Comparison of ENCODE assay signal across 6 cellular contexts in the genomic region with DNA sequence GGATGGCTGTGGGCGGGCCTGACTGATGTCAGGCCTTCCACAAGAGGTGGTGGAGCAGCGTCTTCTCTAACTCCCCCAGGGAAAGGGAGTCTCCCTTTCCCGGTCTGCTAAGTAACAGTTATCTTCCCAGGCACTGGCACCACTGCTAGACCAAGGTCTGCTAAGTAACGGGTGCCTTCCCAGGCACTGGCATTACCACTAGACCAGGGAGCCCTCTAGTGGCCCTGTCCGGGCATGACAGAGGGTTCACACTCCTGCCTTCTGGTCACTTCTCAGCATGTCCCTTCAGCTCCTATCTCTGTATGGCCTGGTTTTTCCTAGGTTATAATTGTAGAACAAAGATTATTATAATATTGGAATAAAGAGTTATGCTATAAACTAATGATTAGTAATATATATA. TPM values are rescaled to one million over a fixed set of nuclear protein-coding genes. Genes with fewer than 3 reads are reported as not detected.
DNase-seq lines count a peak whose midpoint lies in the region; ATAC-seq and TF ChIP-seq lines count a peak whose summit lies in the region.
"Not testable (repeated sequence)": the region's sequence is repeated elsewhere in the genome, so short reads cannot be mapped to it uniquely, and the experiment has no call there.

No MANE protein-coding gene starts in this region.

- POLR2A ChIA-PET in AG04450 (lab: Yijun Ruan, JAX): not testable (repeated sequence)

- peaks cover 45% of the 10 kb centered on the region in 2 donors for H3K4me1 Mint-ChIP-seq in effector memory CD8-positive, alpha-beta T cell (ENCODE audit: low read depth in 2 of 2)

- not testable (repeated sequence) for H3K27ac ChIP-seq in AG04450 (ENCODE audit: low read depth, low read length); parathyroid adenoma

- not testable (repeated sequence) for H2AFZ ChIP-seq in parathyroid adenoma

- not testable (repeated sequence) for H3K36me3 ChIP-seq in parathyroid adenoma (ENCODE audit: control insufficient read depth, insufficient read depth, low read length)

- TF ChIP-seq CTCF in AG04450 (IDR thresholded peaks at IDR 0.05; ENCODE audit: low read depth, low read length) (peak; percentile 59), parathyroid adenoma (IDR thresholded peaks at IDR 0.05) (peak; percentile 35)

- not testable (repeated sequence) for H3K9me3 Mint-ChIP-seq in effector memory CD8-positive, alpha-beta T cell

- DNase-seq in AG04450 (ENCODE audit: low read depth, low spot score): not testable (repeated sequence)
- peak; percentile 11 for DNase-seq in NCI-H2107 (lab: John Stamatoyannopoulos, UW)
- DNase-seq in activated CD4-positive, alpha-beta T cell treated with anti-CD3 and anti-CD28 coated beads, Interleukin-2, amount 50 U/mL, for 1 hour: peak; percentile 85
- DNase-seq in effector memory CD8-positive, alpha-beta T cell: peak; percentile 76 to 81 (median 77)

- H3K79me2 ChIP-seq in parathyroid adenoma: not testable (repeated sequence)

- peak overlapping the region; percentile 92 to 93 for H3K27ac Mint-ChIP-seq in effector memory CD8-positive, alpha-beta T cell

- H3K9me3 ChIP-seq in AG04450 (ENCODE audit: control insufficient read depth, insufficient read depth, low read length); parathyroid adenoma (ENCODE audit: control insufficient read depth, low read length): not testable (repeated sequence)

- H3K27me3 Mint-ChIP-seq in effector memory CD8-positive, alpha-beta T cell: not testable (repeated sequence)

- peak overlapping the region; percentile 83 to 86 for H3K4me3 Mint-ChIP-seq in effector memory CD8-positive, alpha-beta T cell

- H3K9ac ChIP-seq in parathyroid adenoma: not testable (repeated sequence)

- H3K4me3 ChIP-seq in AG04450 (ENCODE audit: low read depth, low read length); parathyroid adenoma (ENCODE audit: low read depth, low read length): not testable (repeated sequence)

- not testable (repeated sequence) for H3K27me3 ChIP-seq in AG04450 (ENCODE audit: control insufficient read depth, insufficient read depth, low read length); parathyroid adenoma (ENCODE audit: control insufficient read depth, insufficient read depth, low read length)

- ATAC-seq in GM21423 (IDR thresholded peaks at IDR 0.05; ENCODE audit: unreplicated experiment): peak; percentile 2
- peak; percentile 4 for ATAC-seq in effector memory CD8-positive, alpha-beta T cell (replicated peaks)

- CTCF ChIA-PET in AG04450 (lab: Charles Lee): interaction anchor here (0.6 to 4.5 kb wide), 17 partner anchors 10 to 300 kb away, joined by 3 to 65 read pairs (median 5); no protein-coding TSS in a partner anchor

- H3K4me2 ChIP-seq in parathyroid adenoma (ENCODE audit: low read length): not testable (repeated sequence)

- H3K4me1 ChIP-seq in parathyroid adenoma: not testable (repeated sequence)

- peaks cover 46% of the 10 kb centered on the region for H3K36me3 Mint-ChIP-seq in effector memory CD8-positive, alpha-beta T cell (ENCODE audit: insufficient read depth)

RNA-seq across cellular contexts. Expression of gene PVRIG, which starts 1.8 kb away (rescaled TPM):
- polyA plus RNA-seq in AG04450 (2011; rRNA removed): 0.42 TPM in 1 of 2 replicates, not detected in the other
- polyA minus RNA-seq in AG04450 (2011; rRNA and poly(A)+ RNA removed): 1.3 TPM in 1 of 2 replicates, not detected in the other

RNA-seq across cellular contexts. Expression of gene STAG3, which starts 40.2 kb away (rescaled TPM):
- 0.15 and 0.22 TPM in 2 replicates for polyA plus RNA-seq in AG04450 (2011; rRNA removed)
- 0.09 and 0.48 TPM in 2 replicates for polyA minus RNA-seq in AG04450 (2011; rRNA and poly(A)+ RNA removed)

RNA-seq across cellular contexts. Expression of gene GPC2, which starts 40.8 kb away (rescaled TPM):
- 2.6 TPM in 2 replicates for polyA plus RNA-seq in AG04450 (2011; rRNA removed)
- 4.3 and 4.6 TPM in 2 replicates for polyA minus RNA-seq in AG04450 (2011; rRNA and poly(A)+ RNA removed)

RNA-seq across cellular contexts. Expression of gene GAL3ST4, which starts 49.5 kb away (rescaled TPM):
- 14.4 and 16.0 TPM in 2 replicates for polyA plus RNA-seq in AG04450 (2011; rRNA removed)
- 7.6 and 9.0 TPM in 2 replicates for polyA minus RNA-seq in AG04450 (2011; rRNA and poly(A)+ RNA removed)

RNA-seq across cellular contexts. Expression of gene TRAPPC14, which starts 59.4 kb away (rescaled TPM):
- polyA plus RNA-seq in AG04450 (2011; rRNA removed): 3.5 and 6.2 TPM in 2 replicates
- polyA minus RNA-seq in AG04450 (2011; rRNA and poly(A)+ RNA removed): 5.3 and 11.4 TPM in 2 replicates
